In genomic region chr18:9796933-9797549, GRCh38 we compare ENCODE assay signal across 11 cellular contexts.
A peak's percentile ranks its signal among the peaks of the same experiment; 100 is the strongest.
DNase-seq lines count a peak whose midpoint lies in the region; ATAC-seq and TF ChIP-seq lines count a peak whose summit lies in the region.
"Had no signal": no experiment of that assay in that cellular context is flagged by ENCODE, and none has a peak within 500 bp of the region (broad histone marks: within the 10 kb centered on the region; RNA-seq: fewer than 3 reads in every experiment).

No MANE protein-coding gene starts in this region.

- H3K27ac ChIP-seq in right atrium auricular region (peak overlapping the region in 1 of 2 donors; percentile 14), layer of hippocampus (ENCODE audit: low read depth, low read length) (peak overlapping the region; percentile 40), Peyer's patch (no peak overlapping the region)

- ATAC-seq in Right ventricle myocardium inferior = peak; percentile 37

- intact Hi-C loops in Right ventricle myocardium inferior (cut with DNase I) = no loop called here
- intact Hi-C loops in activated T-helper 2 cell treated with anti-CD3 and anti-CD28 coated beads, Interferon-gamma antibody, Interleukin-2, Interleukin-4, amounts not matched to agents 10 μg/mL and 5 μg/mL and 100 μg/mL, durations not matched to agents 14 hours and 24 hours and 36 hours (cut with micrococcal nuclease) = no loop called here

- DNase-seq in Right ventricle myocardium inferior (ENCODE audit: missing footprints) (no peak), right atrium auricular region (ENCODE audit: low spot score) (no peak), Peyer's patch (no peak), NCI-H774 (lab: John Stamatoyannopoulos, UW) (no peak)
- DNase-seq in activated T-helper 2 cell treated with anti-CD3 and anti-CD28 coated beads, Interferon-gamma antibody, Interleukin-2, Interleukin-4, amounts not matched to agents 10 μg/mL and 5 μg/mL and 100 μg/mL, durations not matched to agents 14 hours and 24 hours and 36 hours (ENCODE audit: low spot score) = no peak
- DNase-seq in stimulated activated CD8-positive, alpha-beta memory T cell treated with anti-CD3 and anti-CD28 coated beads, Interleukin-4, amount 100 ng/mL, for 48 hours = no peak
- DNase-seq: activated CD4-positive, alpha-beta memory T cell treated with anti-CD3 and anti-CD28 coated beads, Interleukin-2, amount 10 ng/mL, durations not matched to agents 7 days and 5 days; AML-193; NCI-H446 had no signal

- no peak for TF ChIP-seq CTCF in right atrium auricular region (IDR thresholded peaks at IDR 0.05)
- TF ChIP-seq CTCF in brain (conservative IDR thresholded peaks at IDR 0.05) = no peak
- TF ChIP-seq CTCF in Peyer's patch (IDR thresholded peaks at IDR 0.05) = no peak

- H3K36me3 ChIP-seq in right atrium auricular region (no peaks in the 10 kb centered on the region), Peyer's patch (no peaks in the 10 kb centered on the region)

- peaks cover 0 to 16% of the 10 kb centered on the region in 2 donors for H3K4me1 ChIP-seq in right atrium auricular region
- H3K4me1 ChIP-seq in Peyer's patch = no peaks in the 10 kb centered on the region

- no peak for TF ChIP-seq POLR2A in Peyer's patch (IDR thresholded peaks at IDR 0.05)

- peak overlapping the region; percentile 7 to 71 (median 47) for H3K4me3 Mint-ChIP-seq in brain
- no peak overlapping the region for H3K4me3 Mint-ChIP-seq in activated T-helper 2 cell treated with anti-CD3 and anti-CD28 coated beads, Interferon-gamma antibody, Interleukin-2, Interleukin-4, amounts not matched to agents 10 μg/mL and 5 μg/mL and 100 μg/mL, durations not matched to agents 14 hours and 24 hours and 36 hours (ENCODE audit: low read depth)
- H3K4me3 Mint-ChIP-seq: activated CD4-positive, alpha-beta memory T cell treated with anti-CD3 and anti-CD28 coated beads, Interleukin-2, amount 10 ng/mL, durations not matched to agents 7 days and 5 days had no signal

- no peaks in the 10 kb centered on the region for H3K27me3 ChIP-seq in right atrium auricular region
- H3K27me3 ChIP-seq in layer of hippocampus (ENCODE audit: control insufficient read depth, insufficient read depth, low read length) = no peaks in the 10 kb centered on the region
- H3K27me3 ChIP-seq in Peyer's patch = no peaks in the 10 kb centered on the region

- peaks cover 21% of the 10 kb centered on the region for H3K4me1 Mint-ChIP-seq in brain
- H3K4me1 Mint-ChIP-seq in activated T-helper 2 cell treated with anti-CD3 and anti-CD28 coated beads, Interferon-gamma antibody, Interleukin-2, Interleukin-4, amounts not matched to agents 10 μg/mL and 5 μg/mL and 100 μg/mL, durations not matched to agents 14 hours and 24 hours and 36 hours (ENCODE audit: low read depth) = no peaks in the 10 kb centered on the region
- H3K4me1 Mint-ChIP-seq: activated CD4-positive, alpha-beta memory T cell treated with anti-CD3 and anti-CD28 coated beads, Interleukin-2, amount 10 ng/mL, durations not matched to agents 7 days and 5 days had no signal

- peak overlapping the region; percentile 7 to 82 (median 21) for H3K27ac Mint-ChIP-seq in brain
- no peak overlapping the region for H3K27ac Mint-ChIP-seq in activated T-helper 2 cell treated with anti-CD3 and anti-CD28 coated beads, Interferon-gamma antibody, Interleukin-2, Interleukin-4, amounts not matched to agents 10 μg/mL and 5 μg/mL and 100 μg/mL, durations not matched to agents 14 hours and 24 hours and 36 hours
- H3K27ac Mint-ChIP-seq: activated CD4-positive, alpha-beta memory T cell treated with anti-CD3 and anti-CD28 coated beads, Interleukin-2, amount 10 ng/mL, durations not matched to agents 7 days and 5 days had no signal

- H3K4me3 ChIP-seq in right atrium auricular region (no peak overlapping the region), Peyer's patch (no peak overlapping the region)

- H3K9me3 Mint-ChIP-seq in brain = peaks cover 0 to 9% (median 3%) of the 10 kb centered on the region in 5 experiments
- no peaks in the 10 kb centered on the region for H3K9me3 Mint-ChIP-seq in activated T-helper 2 cell treated with anti-CD3 and anti-CD28 coated beads, Interferon-gamma antibody, Interleukin-2, Interleukin-4, amounts not matched to agents 10 μg/mL and 5 μg/mL and 100 μg/mL, durations not matched to agents 14 hours and 24 hours and 36 hours
- H3K9me3 Mint-ChIP-seq: activated CD4-positive, alpha-beta memory T cell treated with anti-CD3 and anti-CD28 coated beads, Interleukin-2, amount 10 ng/mL, durations not matched to agents 7 days and 5 days had no signal

- peaks cover 16% of the 10 kb centered on the region for H3K36me3 Mint-ChIP-seq in brain
- H3K36me3 Mint-ChIP-seq in activated T-helper 2 cell treated with anti-CD3 and anti-CD28 coated beads, Interferon-gamma antibody, Interleukin-2, Interleukin-4, amounts not matched to agents 10 μg/mL and 5 μg/mL and 100 μg/mL, durations not matched to agents 14 hours and 24 hours and 36 hours (ENCODE audit: low read depth) = no peaks in the 10 kb centered on the region

- no peaks in the 10 kb centered on the region for H3K27me3 Mint-ChIP-seq in brain
- H3K27me3 Mint-ChIP-seq in activated T-helper 2 cell treated with anti-CD3 and anti-CD28 coated beads, Interferon-gamma antibody, Interleukin-2, Interleukin-4, amounts not matched to agents 10 μg/mL and 5 μg/mL and 100 μg/mL, durations not matched to agents 14 hours and 24 hours and 36 hours (ENCODE audit: low read depth) = peaks cover 14% of the 10 kb centered on the region

- no peaks in the 10 kb centered on the region for H3K9me3 ChIP-seq in right atrium auricular region
- no peaks in the 10 kb centered on the region for H3K9me3 ChIP-seq in Peyer's patch
